Comparison of ENCODE assay signal across 22 cellular contexts in genomic region chr5:10265245-10266109, GRCh38. TPM values are rescaled to one million over a fixed set of nuclear protein-coding genes. Genes with fewer than 3 reads are reported as not detected.
DNase-seq lines count a peak whose midpoint lies in the region; FAIRE-seq and TF ChIP-seq lines count a peak whose summit lies in the region.
"Had no signal": no experiment of that assay in that cellular context is flagged by ENCODE, and none has a peak within 500 bp of the region (broad histone marks: within the 10 kb centered on the region; RNA-seq: fewer than 3 reads in every experiment).

No MANE protein-coding gene starts in this region.

- peak; percentile 56 for TF ChIP-seq POLR2A in GM12892 (IDR thresholded peaks at IDR 0.05; ENCODE audit: low read depth, low read length)
- TF ChIP-seq POLR2A in adrenal gland (IDR thresholded peaks at IDR 0.05): no peak

- 62 to 73% (median 65%) methylated on average over 5 to 6 of the region's 6 CpGs for WGBS in adrenal gland, 4 donors

- no peak for FAIRE-seq in GM12892 (lab: Jason Lieb, UNC)
- FAIRE-seq: HTR-8/SVneo, pancreas, small intestine had no signal

- H3K27ac ChIP-seq in adrenal gland (peak overlapping the region in 4 of 5 donors; percentile 11 to 44 (median 28)), colonic mucosa (no peak overlapping the region)
- H3K27ac ChIP-seq: brain microvascular endothelial cell, left ventricle myocardium inferior, pancreas, SJCRH30, tibial artery had no signal

- H3K36me3 Mint-ChIP-seq in HFFc6 (ENCODE audit: low read depth): peaks cover 35% of the 10 kb centered on the region
- peaks cover 19% of the 10 kb centered on the region for H3K36me3 Mint-ChIP-seq in progenitor cell of endocrine pancreas (ENCODE audit: insufficient read depth)

- H3K9ac ChIP-seq in colonic mucosa (ENCODE audit: low read depth in 2 of 2, low read length in 2 of 2): no peak overlapping the region

- H3K27me3 ChIP-seq in adrenal gland (no peaks in the 10 kb centered on the region), colonic mucosa (no peaks in the 10 kb centered on the region)
- H3K27me3 ChIP-seq: BE2C, brain microvascular endothelial cell, pancreas, SJCRH30, tibial artery had no signal

- peaks cover 34% of the 10 kb centered on the region for H3K4me1 Mint-ChIP-seq in HFFc6 (ENCODE audit: low read depth)
- no peaks in the 10 kb centered on the region for H3K4me1 Mint-ChIP-seq in progenitor cell of endocrine pancreas (ENCODE audit: low read depth)
- H3K4me1 Mint-ChIP-seq: activated naive CD4-positive, alpha-beta T cell treated with anti-CD3 and anti-CD28 coated beads, Interleukin-2, amount 10 ng/mL, durations not matched to agents 7 days and 5 days had no signal

- intact Hi-C loops in adrenal gland (cut with DNase I) (no loop called here), colonic mucosa (cut with DNase I) (loop anchor here (10.0 kb wide), 1 partner anchor 149 kb away; no protein-coding TSS in a partner anchor)

- H3K4me3 Mint-ChIP-seq in HFFc6: no peak overlapping the region
- no peak overlapping the region for H3K4me3 Mint-ChIP-seq in progenitor cell of endocrine pancreas (ENCODE audit: low read depth)
- H3K4me3 Mint-ChIP-seq: activated naive CD4-positive, alpha-beta T cell treated with anti-CD3 and anti-CD28 coated beads, Interleukin-2, amount 10 ng/mL, durations not matched to agents 7 days and 5 days; T-helper 2 cell treated with Interferon-gamma antibody and Interleukin-4, amounts not matched to agents 5 μg/mL and 100 μg/mL, for 36 hours had no signal

- H3K9me3 ChIP-seq in adrenal gland (replicated peaks in 1 of 3): no peaks in the 10 kb centered on the region
- no peaks in the 10 kb centered on the region for H3K9me3 ChIP-seq in colonic mucosa
- H3K9me3 ChIP-seq: BE2C, HAP-1, left ventricle myocardium inferior, pancreas, SJCRH30, tibial artery had no signal

- H3K27ac Mint-ChIP-seq in HFFc6: peak overlapping the region; percentile 54
- H3K27ac Mint-ChIP-seq in progenitor cell of endocrine pancreas: peak overlapping the region; percentile 52
- H3K27ac Mint-ChIP-seq: activated naive CD4-positive, alpha-beta T cell treated with anti-CD3 and anti-CD28 coated beads, Interleukin-2, amount 10 ng/mL, durations not matched to agents 7 days and 5 days; T-helper 2 cell treated with Interferon-gamma antibody and Interleukin-4, amounts not matched to agents 5 μg/mL and 100 μg/mL, for 36 hours had no signal

- peaks cover 0 to 47% of the 10 kb centered on the region in 2 donors for H3K36me3 ChIP-seq in adrenal gland (replicated peaks in 1 of 2)
- H3K36me3 ChIP-seq in colonic mucosa: peaks cover 7% of the 10 kb centered on the region

- H3K9me3 Mint-ChIP-seq in HFFc6: no peaks in the 10 kb centered on the region
- H3K9me3 Mint-ChIP-seq in progenitor cell of endocrine pancreas (ENCODE audit: low read depth): no peaks in the 10 kb centered on the region
- H3K9me3 Mint-ChIP-seq: activated naive CD4-positive, alpha-beta T cell treated with anti-CD3 and anti-CD28 coated beads, Interleukin-2, amount 10 ng/mL, durations not matched to agents 7 days and 5 days; T-helper 2 cell treated with Interferon-gamma antibody and Interleukin-4, amounts not matched to agents 5 μg/mL and 100 μg/mL, for 36 hours had no signal

- no peak for DNase-seq in GM12892 (ENCODE audit: insufficient read length)
- no peak for DNase-seq in HFFc6
- peak in 1 of 7 donors; percentile 50 for DNase-seq in adrenal gland
- DNase-seq in progenitor cell of endocrine pancreas (ENCODE audit: low spot score, unreplicated experiment): no peak
- no peak for DNase-seq in Kasumi-1 (lab: John Stamatoyannopoulos, UW)
- DNase-seq in superior temporal gyrus (ENCODE audit: extremely low spot score): no peak
- DNase-seq in colonic mucosa: no peak
- DNase-seq: activated naive CD4-positive, alpha-beta T cell treated with anti-CD3 and anti-CD28 coated beads, Interleukin-2, amount 10 ng/mL, durations not matched to agents 7 days and 5 days; BE2C; brain microvascular endothelial cell; dermis blood vessel endothelial cell; erythroblast; left ventricle myocardium inferior; NCI-H146; pancreas; SJCRH30; small intestine; stimulated activated CD4-positive, alpha-beta T cell treated with anti-CD3 and anti-CD28 coated beads, Interleukin-4, amount 100 ng/mL, for 24 hours; tibial artery had no signal

- peaks cover 10 to 12% of the 10 kb centered on the region in 2 donors for H3K4me1 ChIP-seq in adrenal gland (replicated peaks in 1 of 2)
- no peaks in the 10 kb centered on the region for H3K4me1 ChIP-seq in colonic mucosa
- H3K4me1 ChIP-seq: HAP-1, left ventricle myocardium inferior, pancreas, SJCRH30, tibial artery had no signal

- no peak overlapping the region for H3K4me3 ChIP-seq in adrenal gland
- no peak overlapping the region for H3K4me3 ChIP-seq in colonic mucosa
- H3K4me3 ChIP-seq: HAP-1, left ventricle myocardium inferior, pancreas, SJCRH30, tibial artery had no signal

- TF ChIP-seq CTCF in HFFc6 (IDR thresholded peaks at IDR 0.05) (no peak), adrenal gland (IDR thresholded peaks at IDR 0.05) (no peak), progenitor cell of endocrine pancreas (IDR thresholded peaks at IDR 0.05; ENCODE audit: unreplicated experiment) (no peak), colonic mucosa (IDR thresholded peaks at IDR 0.05) (no peak)

- H3K27me3 Mint-ChIP-seq in HFFc6 (ENCODE audit: insufficient read depth) (peaks cover 2% of the 10 kb centered on the region; the same call in 1 of the 2 replicates), progenitor cell of endocrine pancreas (no peaks in the 10 kb centered on the region)
- H3K27me3 Mint-ChIP-seq: activated naive CD4-positive, alpha-beta T cell treated with anti-CD3 and anti-CD28 coated beads, Interleukin-2, amount 10 ng/mL, durations not matched to agents 7 days and 5 days had no signal

RNA-seq across cellular contexts. Expression of gene CCT5, which starts 15.4 kb away (rescaled TPM):
- polyA plus RNA-seq in GM12892 (2012; ENCODE audit: missing spikeins): 368 TPM
- 100 to 1,000 TPM; 274 to 362 (median 330) TPM for total RNA-seq in HFFc6 (2021; fragmentation: NEBNext Ultra II Directional; extraction: Animal tissue kit (Norgen Biotek cat#: 25700))
- total RNA-seq in adrenal gland: 100 to 1,000 TPM; 116 to 222 (median 151) TPM
- polyA plus RNA-seq in adrenal gland: 100 to 1,000 TPM in 2 of 3 donors, 10 to 100 TPM in 1; 81.3 to 403 (median 126) TPM
- 223 and 241 TPM in 2 replicates for total RNA-seq in progenitor cell of endocrine pancreas
- 100 to 1,000 TPM; 156 to 341 TPM for total RNA-seq in colonic mucosa

RNA-seq across cellular contexts. Expression of gene ATPSCKMT, which starts 15.8 kb away (rescaled TPM):
- 16.3 TPM for polyA plus RNA-seq in GM12892 (2012; ENCODE audit: missing spikeins)
- total RNA-seq in HFFc6 (2021; fragmentation: NEBNext Ultra II Directional; extraction: Animal tissue kit (Norgen Biotek cat#: 25700)): 10 to 100 TPM; 16.3 to 26.2 (median 18.8) TPM
- total RNA-seq in adrenal gland (10 to 100 TPM; 11.4 to 41.1 (median 23.5) TPM), progenitor cell of endocrine pancreas (28.3 and 30.3 TPM in 2 replicates), colonic mucosa (10 to 100 TPM; 11.9 to 28.4 TPM)
- polyA plus RNA-seq in adrenal gland: 10 to 100 TPM; 13.7 to 26.5 (median 14.9) TPM

RNA-seq across cellular contexts. Expression of gene CMBL, which starts 42.2 kb away (rescaled TPM):
- polyA plus RNA-seq in GM12892 (2012; ENCODE audit: missing spikeins): 12.1 TPM
- total RNA-seq in HFFc6 (2021; fragmentation: NEBNext Ultra II Directional; extraction: Animal tissue kit (Norgen Biotek cat#: 25700)): 10 to 100 TPM; 30.2 to 39.0 (median 38.0) TPM
- 10 to 100 TPM; 17.8 to 87.7 (median 28.7) TPM for total RNA-seq in adrenal gland
- 10 to 100 TPM; 28.7 to 56.6 (median 29.4) TPM for polyA plus RNA-seq in adrenal gland
- 10.0 and 13.6 TPM in 2 replicates for total RNA-seq in progenitor cell of endocrine pancreas
- total RNA-seq in colonic mucosa: 100 to 1,000 TPM; 123 to 186 TPM
- total RNA-seq: SJCRH30 had no signal
